In genomic region chr12:49233842-49234526, GRCh38 we compare ENCODE assay signal across 7 cellular contexts. TPM values are rescaled to one million over a fixed set of nuclear protein-coding genes. Genes with fewer than 3 reads are reported as not detected.
DNase-seq lines count a peak whose midpoint lies in the region; ATAC-seq and TF ChIP-seq lines count a peak whose summit lies in the region.

No MANE protein-coding gene starts in this region.

- TF ChIP-seq EP300 in sigmoid colon (IDR thresholded peaks at IDR 0.05) = no peak

- H2AFZ ChIP-seq in hepatocyte = peak overlapping the region; percentile 67

- no peaks in the 10 kb centered on the region for H3K27me3 Mint-ChIP-seq in activated naive CD8-positive, alpha-beta T cell

- TF ChIP-seq CTCF in hepatocyte (IDR thresholded peaks at IDR 0.05; ENCODE audit: poor library complexity) (no peak), sigmoid colon (IDR thresholded peaks at IDR 0.05) (no peak)

- H3K4me3 ChIP-seq in hepatocyte (no peak overlapping the region), sigmoid colon (peak overlapping the region in 3 of 4 donors; percentile 51 to 59 (median 54))

- intact Hi-C loops in sigmoid colon (cut with DNase I) = loop anchor here (1.0 kb wide), 3 partner anchors 33 to 103 kb away; partner anchors contain the start of gene TUBA1B

- H3K79me2 ChIP-seq in hepatocyte = no peaks in the 10 kb centered on the region

- no peaks in the 10 kb centered on the region for H3K9me2 ChIP-seq in hepatocyte (replicated peaks; ENCODE audit: insufficient read depth)

- TF ChIP-seq POLR2A in sigmoid colon (IDR thresholded peaks at IDR 0.05) = peak in 1 of 2 donors; percentile 3

- H3K27me3 ChIP-seq in hepatocyte (no peaks in the 10 kb centered on the region), sigmoid colon (no peaks in the 10 kb centered on the region)

- H3K9me3 ChIP-seq in hepatocyte (ENCODE audit: low read depth) = no peaks in the 10 kb centered on the region
- H3K9me3 ChIP-seq in sigmoid colon = no peaks in the 10 kb centered on the region

- peak overlapping the region; percentile 58 for H3K4me3 Mint-ChIP-seq in activated naive CD8-positive, alpha-beta T cell

- no peaks in the 10 kb centered on the region for H4K20me1 ChIP-seq in hepatocyte (ENCODE audit: insufficient read depth, poor library complexity, severe bottlenecking)

- peaks cover 10% of the 10 kb centered on the region for H3K4me1 Mint-ChIP-seq in activated naive CD8-positive, alpha-beta T cell (ENCODE audit: low read depth)

- ATAC-seq in GM21825 (IDR thresholded peaks at IDR 0.05; ENCODE audit: unreplicated experiment) (peak; percentile 49), HG03025 (IDR thresholded peaks at IDR 0.05; ENCODE audit: low FRiP score, unreplicated experiment) (no peak), GM18873 (IDR thresholded peaks at IDR 0.05; ENCODE audit: low FRiP score, unreplicated experiment) (no peak)

- H3K4me1 ChIP-seq in hepatocyte (ENCODE audit: insufficient read depth) (peaks cover 15% of the 10 kb centered on the region), sigmoid colon (peaks cover 0 to 30% (median 27%) of the 10 kb centered on the region in 4 donors)

- H3K36me3 ChIP-seq in hepatocyte (replicated peaks; ENCODE audit: insufficient read depth, low read depth) (no peaks in the 10 kb centered on the region), sigmoid colon (no peaks in the 10 kb centered on the region)

- peak overlapping the region; percentile 61 for H3K27ac Mint-ChIP-seq in activated naive CD8-positive, alpha-beta T cell

- 76% methylated on average over 19 of the region's 19 CpGs for WGBS in hepatocyte (ENCODE audit: low lambda C conversion rate, missing lambda C conversion rate)
- WGBS in sigmoid colon, 2 donors = 54 to 65% methylated on average over 19 of the region's 19 CpGs

- H3K4me2 ChIP-seq in hepatocyte = peak overlapping the region; percentile 78

- peak; percentile 85 for DNase-seq in NCI-H510A treated with DMSO at 0.1 percent for 48 hours (lab: John Stamatoyannopoulos, UW)
- no peak for DNase-seq in hepatocyte (ENCODE audit: low spot score)
- peak; percentile 79 for DNase-seq in sigmoid colon

- H3K9me3 Mint-ChIP-seq in activated naive CD8-positive, alpha-beta T cell (ENCODE audit: low read depth) = no peaks in the 10 kb centered on the region

- no peaks in the 10 kb centered on the region for H3K36me3 Mint-ChIP-seq in activated naive CD8-positive, alpha-beta T cell

- peak overlapping the region; percentile 84 for H3K27ac ChIP-seq in hepatocyte
- peak overlapping the region; percentile 85 to 94 (median 88) for H3K27ac ChIP-seq in sigmoid colon

RNA-seq across cellular contexts. Expression of gene TUBA1C, which starts 30.9 kb away (rescaled TPM):
- total RNA-seq in hepatocyte (422 and 528 TPM in 2 replicates), sigmoid colon (100 to 1,000 TPM in 1 of 4 donors, 10 to 100 TPM in 3; 54.8 to 108 (median 87.2) TPM)
- polyA plus RNA-seq in hepatocyte (198 and 252 TPM in 2 replicates), sigmoid colon (100 to 1,000 TPM; 411 to 694 (median 519) TPM)

RNA-seq across cellular contexts. Expression of gene TUBA1A, which starts 45.1 kb away (rescaled TPM):
- total RNA-seq in hepatocyte (358 and 379 TPM in 2 replicates), sigmoid colon (100 to 1,000 TPM; 614 to 677 (median 635) TPM)
- polyA plus RNA-seq in hepatocyte (333 and 338 TPM in 2 replicates), sigmoid colon (100 to 1,000 TPM in 1 of 3 donors, 10 to 100 TPM in 2; 20.1 to 129 (median 41.4) TPM)
